In the genomic region with DNA sequence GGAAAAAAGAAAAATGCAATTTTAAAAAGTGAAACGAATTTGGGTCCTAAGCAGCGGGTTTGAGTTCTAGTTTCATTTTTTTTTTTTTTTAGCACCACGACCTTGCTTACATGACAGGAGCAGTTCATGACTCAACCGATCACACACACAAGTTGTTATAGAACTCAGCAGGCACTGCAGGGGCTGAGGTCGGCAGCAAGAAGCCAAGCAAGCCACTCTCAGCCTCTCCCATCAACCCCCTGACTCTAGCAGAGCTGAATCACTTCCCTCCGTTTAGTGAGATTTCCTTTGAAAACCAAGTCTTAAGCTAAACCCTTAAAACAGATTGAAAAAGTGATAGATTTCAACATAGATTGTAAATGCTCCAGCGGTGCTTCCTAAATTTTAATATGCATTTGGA, we compare ENCODE assay signal across 1 cellular context.
TF ChIP-seq lines count a peak whose summit lies in the region.

No MANE protein-coding gene starts in this region.

TF ChIP-seq in GM23338, 12 proteins besides CTCF, POLR2A, EP300 and RAD21 (continued from another document):
- TF ChIP-seq, protein P1, sequence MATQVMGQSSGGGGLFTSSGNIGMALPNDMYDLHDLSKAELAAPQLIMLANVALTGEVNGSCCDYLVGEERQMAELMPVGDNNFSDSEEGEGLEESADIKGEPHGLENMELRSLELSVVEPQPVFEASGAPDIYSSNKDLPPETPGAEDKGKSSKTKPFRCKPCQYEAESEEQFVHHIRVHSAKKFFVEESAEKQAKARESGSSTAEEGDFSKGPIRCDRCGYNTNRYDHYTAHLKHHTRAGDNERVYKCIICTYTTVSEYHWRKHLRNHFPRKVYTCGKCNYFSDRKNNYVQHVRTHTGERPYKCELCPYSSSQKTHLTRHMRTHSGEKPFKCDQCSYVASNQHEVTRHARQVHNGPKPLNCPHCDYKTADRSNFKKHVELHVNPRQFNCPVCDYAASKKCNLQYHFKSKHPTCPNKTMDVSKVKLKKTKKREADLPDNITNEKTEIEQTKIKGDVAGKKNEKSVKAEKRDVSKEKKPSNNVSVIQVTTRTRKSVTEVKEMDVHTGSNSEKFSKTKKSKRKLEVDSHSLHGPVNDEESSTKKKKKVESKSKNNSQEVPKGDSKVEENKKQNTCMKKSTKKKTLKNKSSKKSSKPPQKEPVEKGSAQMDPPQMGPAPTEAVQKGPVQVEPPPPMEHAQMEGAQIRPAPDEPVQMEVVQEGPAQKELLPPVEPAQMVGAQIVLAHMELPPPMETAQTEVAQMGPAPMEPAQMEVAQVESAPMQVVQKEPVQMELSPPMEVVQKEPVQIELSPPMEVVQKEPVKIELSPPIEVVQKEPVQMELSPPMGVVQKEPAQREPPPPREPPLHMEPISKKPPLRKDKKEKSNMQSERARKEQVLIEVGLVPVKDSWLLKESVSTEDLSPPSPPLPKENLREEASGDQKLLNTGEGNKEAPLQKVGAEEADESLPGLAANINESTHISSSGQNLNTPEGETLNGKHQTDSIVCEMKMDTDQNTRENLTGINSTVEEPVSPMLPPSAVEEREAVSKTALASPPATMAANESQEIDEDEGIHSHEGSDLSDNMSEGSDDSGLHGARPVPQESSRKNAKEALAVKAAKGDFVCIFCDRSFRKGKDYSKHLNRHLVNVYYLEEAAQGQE (IDR thresholded peaks at IDR 0.05; ENCODE audit: unreplicated experiment) = no peak
- TF ChIP-seq, protein P2, sequence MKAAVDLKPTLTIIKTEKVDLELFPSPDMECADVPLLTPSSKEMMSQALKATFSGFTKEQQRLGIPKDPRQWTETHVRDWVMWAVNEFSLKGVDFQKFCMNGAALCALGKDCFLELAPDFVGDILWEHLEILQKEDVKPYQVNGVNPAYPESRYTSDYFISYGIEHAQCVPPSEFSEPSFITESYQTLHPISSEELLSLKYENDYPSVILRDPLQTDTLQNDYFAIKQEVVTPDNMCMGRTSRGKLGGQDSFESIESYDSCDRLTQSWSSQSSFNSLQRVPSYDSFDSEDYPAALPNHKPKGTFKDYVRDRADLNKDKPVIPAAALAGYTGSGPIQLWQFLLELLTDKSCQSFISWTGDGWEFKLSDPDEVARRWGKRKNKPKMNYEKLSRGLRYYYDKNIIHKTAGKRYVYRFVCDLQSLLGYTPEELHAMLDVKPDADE (IDR thresholded peaks at IDR 0.05) = no peak
- no peak for TF ChIP-seq NANOG (IDR thresholded peaks at IDR 0.05; ENCODE audit: borderline replicate concordance)
- TF ChIP-seq CREB1 (CRISPR knock-in tag; IDR thresholded peaks at IDR 0.05; ENCODE audit: low read depth) = no peak
- TF ChIP-seq JUNB (IDR thresholded peaks at IDR 0.05; ENCODE audit: unreplicated experiment) = no peak
- no peak for TF ChIP-seq EZH2phosphoT487 (IDR thresholded peaks at IDR 0.05; ENCODE audit: unreplicated experiment)
- TF ChIP-seq EZH2 (IDR thresholded peaks at IDR 0.05; ENCODE audit: low read depth, unreplicated experiment) = no peak
- no peak for TF ChIP-seq ZNF331 (CRISPR knock-in tag; IDR thresholded peaks at IDR 0.05; ENCODE audit: low read depth)
- no peak for TF ChIP-seq ZNF114 (CRISPR knock-in tag; IDR thresholded peaks at IDR 0.05)
